ENCODE assay signal across 28 cellular contexts in genomic region chr13:75411924-75412537, GRCh38.
"Had no signal": no experiment of that assay in that cellular context is flagged by ENCODE, and none has a peak within 500 bp of the region (broad histone marks: within the 10 kb centered on the region; RNA-seq: fewer than 3 reads in every experiment).

No MANE protein-coding gene starts in this region.

- H3K36me3 Mint-ChIP-seq: activated CD8-positive, alpha-beta memory T cell treated with anti-CD3 and anti-CD28 coated beads, Interleukin-2, amount 10 ng/mL, durations not matched to agents 7 days and 5 days; activated naive CD8-positive, alpha-beta T cell; IgD-negative memory B cell had no signal

- H3K9me3 ChIP-seq: Peyer's patch, SJCRH30, SK-N-SH had no signal

- H3K4me3 Mint-ChIP-seq: activated CD8-positive, alpha-beta memory T cell treated with anti-CD3 and anti-CD28 coated beads, Interleukin-2, amount 10 ng/mL, durations not matched to agents 7 days and 5 days; activated naive CD4-positive, alpha-beta T cell treated with anti-CD3 and anti-CD28 coated beads for 36 hours; activated naive CD8-positive, alpha-beta T cell; activated T-cell treated with anti-CD3 and anti-CD28 coated beads, Interleukin-2, amount 50 U/mL, for 24 hours; IgD-negative memory B cell had no signal

- H3K27me3 Mint-ChIP-seq: activated naive CD8-positive, alpha-beta T cell; activated T-cell treated with anti-CD3 and anti-CD28 coated beads, Interleukin-2, amount 50 U/mL, for 24 hours had no signal

- H3K27me3 ChIP-seq: brain microvascular endothelial cell, cardiac muscle cell, Peyer's patch, SJCRH30 had no signal

- H3K4me3 ChIP-seq: cardiac muscle cell, Peyer's patch, SJCRH30 had no signal

- ATAC-seq: activated CD4-positive, CD25-positive, alpha-beta regulatory T cell treated with anti-CD3 and anti-CD28 coated beads, Interleukin-2, amount 50 U/mL, for 24 hours; activated CD8-positive, alpha-beta memory T cell treated with anti-CD3 and anti-CD28 coated beads, Interleukin-2, amount 10 ng/mL, durations not matched to agents 7 days and 5 days had no signal

- H3K4me2 ChIP-seq: SK-N-SH had no signal

- H3K36me3 ChIP-seq: brain microvascular endothelial cell, cardiac muscle cell, Peyer's patch, SJCRH30, WERI-Rb-1 had no signal

- DNase-seq: activated CD4-positive, alpha-beta T cell treated with anti-CD3 and anti-CD28 coated beads for 48 hours; activated CD4-positive, alpha-beta T cell treated with anti-CD3 and anti-CD28 coated beads, Interleukin-2, amount 50 U/mL, for 48 hours; activated CD8-positive, alpha-beta memory T cell treated with anti-CD3 and anti-CD28 coated beads, Interleukin-2, amount 10 ng/mL, durations not matched to agents 7 days and 5 days; activated gamma-delta T cell; activated naive CD4-positive, alpha-beta T cell treated with anti-CD3 and anti-CD28 coated beads for 36 hours; activated T-cell treated with anti-CD3 and anti-CD28 coated beads, Interleukin-2, amount 50 U/mL, for 24 hours; brain microvascular endothelial cell; KG1; NCI-H1092; NCI-H1417 treated with DMSO at 0.1 percent for 48 hours; NCI-H1694; NCI-H2029; NCI-H2107; NCI-H2171 treated with DMSO at 0.1 percent for 48 hours; NCI-H226; NCI-H69; NK-92 treated with Interleukin-12 subunit alpha and Interleukin-12 subunit beta, amount 100 ng/mL, for 24 hours; Peyer's patch; Right ventricle myocardium superior; SJCRH30; SK-N-SH; T-helper 1 cell; WERI-Rb-1 had no signal

- H3K9me3 Mint-ChIP-seq: activated naive CD4-positive, alpha-beta T cell treated with anti-CD3 and anti-CD28 coated beads for 36 hours; activated T-cell treated with anti-CD3 and anti-CD28 coated beads, Interleukin-2, amount 50 U/mL, for 24 hours; IgD-negative memory B cell had no signal

- H3K27ac ChIP-seq: brain microvascular endothelial cell, cardiac muscle cell, Peyer's patch, RWPE1, SJCRH30, WERI-Rb-1 had no signal

- H3K9ac ChIP-seq: SK-N-SH had no signal

- H3K27ac Mint-ChIP-seq: activated CD8-positive, alpha-beta memory T cell treated with anti-CD3 and anti-CD28 coated beads, Interleukin-2, amount 10 ng/mL, durations not matched to agents 7 days and 5 days; activated naive CD4-positive, alpha-beta T cell treated with anti-CD3 and anti-CD28 coated beads for 36 hours; activated naive CD8-positive, alpha-beta T cell; activated T-cell treated with anti-CD3 and anti-CD28 coated beads, Interleukin-2, amount 50 U/mL, for 24 hours; IgD-negative memory B cell had no signal
